24 cellular contexts compared by ENCODE assay signal in genomic region chr4:151955721-151956340, GRCh38.
DNase-seq lines count a peak whose midpoint lies in the region; ATAC-seq and TF ChIP-seq lines count a peak whose summit lies in the region.
"Had no signal": no experiment of that assay in that cellular context is flagged by ENCODE, and none has a peak within 500 bp of the region (broad histone marks: within the 10 kb centered on the region; RNA-seq: fewer than 3 reads in every experiment).

No MANE protein-coding gene starts in this region.

- H3K27me3 ChIP-seq in dorsolateral prefrontal cortex, result no peaks in the 10 kb centered on the region
- H3K27me3 ChIP-seq in endodermal cell (ENCODE audit: control insufficient read depth, insufficient read depth, low read length, poor library complexity, severe bottlenecking), result peaks cover 15% of the 10 kb centered on the region
- no peaks in the 10 kb centered on the region for H3K27me3 ChIP-seq in lower lobe of right lung (ENCODE audit: low read depth)
- H3K27me3 ChIP-seq: body of pancreas, neural progenitor cell had no signal

- peak overlapping the region in 45 of 59 donors; percentile 12 to 91 (median 77) for H3K27ac ChIP-seq in dorsolateral prefrontal cortex
- H3K27ac ChIP-seq in endodermal cell (ENCODE audit: low read depth, low read length), result no peak overlapping the region
- H3K27ac ChIP-seq in lower lobe of right lung, result no peak overlapping the region
- H3K27ac ChIP-seq: body of pancreas, coronary artery, neural progenitor cell, prostate gland, skin epidermis had no signal

- no peak overlapping the region for H3K9ac ChIP-seq in endodermal cell (ENCODE audit: extremely low read depth, low read length, poor library complexity, severe bottlenecking)
- H3K9ac ChIP-seq: neural progenitor cell had no signal

- DNase-seq in EL (peak; percentile 55), LoVo (ENCODE audit: low spot score) (peak; percentile 16), dorsolateral prefrontal cortex (peak in 2 of 10 donors; percentile 36 to 60), mesothelial cell of epicardium (ENCODE audit: low spot score in 2 of 2, unreplicated experiment in 2 of 2) (no peak), hepatic stellate cell (ENCODE audit: low spot score) (no peak), endodermal cell (no peak), lower lobe of right lung (no peak), mesenteric fat pad (ENCODE audit: low spot score) (no peak)
- DNase-seq: activated CD4-positive, alpha-beta T cell treated with anti-CD3 and anti-CD28 coated beads for 4 hours; AML-193; body of pancreas; left cardiac atrium; mucosa of descending colon; NCI-H1694 treated with DMSO at 0.1 percent for 48 hours; NCI-H774; Right ventricle myocardium superior; SW 1271 had no signal

- H3K36me3 ChIP-seq in endodermal cell (ENCODE audit: control insufficient read depth, insufficient read depth, low read length) (no peaks in the 10 kb centered on the region), lower lobe of right lung (no peaks in the 10 kb centered on the region)
- H3K36me3 ChIP-seq: neural progenitor cell, prostate gland had no signal

- H3K9me3 Mint-ChIP-seq in mesothelial cell of epicardium (no peaks in the 10 kb centered on the region), endodermal cell (no peaks in the 10 kb centered on the region)
- H3K9me3 Mint-ChIP-seq: activated naive CD4-positive, alpha-beta T cell treated with anti-CD3 and anti-CD28 coated beads, Interleukin-2, amount 50 U/mL, for 24 hours; IgD-negative memory B cell; neural progenitor cell had no signal

- intact Hi-C loops in dorsolateral prefrontal cortex (cut with DNase I) (no loop called here), lower lobe of right lung (cut with DNase I) (no loop called here)

- H3K36me3 Mint-ChIP-seq in mesothelial cell of epicardium, result no peaks in the 10 kb centered on the region
- no peaks in the 10 kb centered on the region for H3K36me3 Mint-ChIP-seq in endodermal cell (ENCODE audit: low read depth)
- H3K36me3 Mint-ChIP-seq: activated naive CD4-positive, alpha-beta T cell treated with anti-CD3 and anti-CD28 coated beads, Interleukin-2, amount 50 U/mL, for 24 hours; IgD-negative memory B cell; neural progenitor cell had no signal

- H3K27ac Mint-ChIP-seq in mesothelial cell of epicardium (peak overlapping the region; percentile 88), endodermal cell (no peak overlapping the region)
- H3K27ac Mint-ChIP-seq: activated naive CD4-positive, alpha-beta T cell treated with anti-CD3 and anti-CD28 coated beads, Interleukin-2, amount 50 U/mL, for 24 hours; activated T-helper 1 cell treated with anti-CD3 and anti-CD28 coated beads, Interleukin-12 subunit alpha, Interleukin-12 subunit beta, Interleukin-2, Interleukin-4 antibody, amounts not matched to agents 30 ng/mL and 10 ng/mL and 1 ng/mL, durations not matched to agents 14 hours and 24 hours and 36 hours; IgD-negative memory B cell; neural progenitor cell had no signal

- TF ChIP-seq CTCF in dorsolateral prefrontal cortex (IDR thresholded peaks at IDR 0.05 in 54 of 56, conservative IDR thresholded peaks at IDR 0.05 in 2 of 56; ENCODE audit: low read depth in 1 of 56, partially characterized antibody in 56 of 56), result no peak
- TF ChIP-seq CTCF in mesothelial cell of epicardium (IDR thresholded peaks at IDR 0.05; ENCODE audit: unreplicated experiment), result no peak
- TF ChIP-seq CTCF in endodermal cell (conservative IDR thresholded peaks at IDR 0.05), result no peak
- no peak for TF ChIP-seq CTCF in lower lobe of right lung (IDR thresholded peaks at IDR 0.05)

- no peak overlapping the region for H3K4me3 Mint-ChIP-seq in mesothelial cell of epicardium
- H3K4me3 Mint-ChIP-seq in endodermal cell, result no peak overlapping the region
- H3K4me3 Mint-ChIP-seq: activated naive CD4-positive, alpha-beta T cell treated with anti-CD3 and anti-CD28 coated beads, Interleukin-2, amount 50 U/mL, for 24 hours; activated T-helper 1 cell treated with anti-CD3 and anti-CD28 coated beads, Interleukin-12 subunit alpha, Interleukin-12 subunit beta, Interleukin-2, Interleukin-4 antibody, amounts not matched to agents 30 ng/mL and 10 ng/mL and 1 ng/mL, durations not matched to agents 14 hours and 24 hours and 36 hours; IgD-negative memory B cell; neural progenitor cell had no signal

- no peak overlapping the region for H3K4me3 ChIP-seq in dorsolateral prefrontal cortex
- H3K4me3 ChIP-seq in endodermal cell (ENCODE audit: low read length), result no peak overlapping the region
- no peak overlapping the region for H3K4me3 ChIP-seq in lower lobe of right lung
- H3K4me3 ChIP-seq: body of pancreas, coronary artery, mucosa of descending colon, neural progenitor cell, prostate gland, skin epidermis had no signal

- no peak for ATAC-seq in lower lobe of right lung
- ATAC-seq: body of pancreas, left cardiac atrium, mucosa of descending colon had no signal

- no peaks in the 10 kb centered on the region for H3K4me1 ChIP-seq in endodermal cell (ENCODE audit: control insufficient read depth, insufficient read depth, low read length)
- H3K4me1 ChIP-seq in lower lobe of right lung, result no peaks in the 10 kb centered on the region
- H3K4me1 ChIP-seq: body of pancreas, prostate gland had no signal

- H3K4me1 Mint-ChIP-seq in mesothelial cell of epicardium, result peaks cover 28% of the 10 kb centered on the region
- H3K4me1 Mint-ChIP-seq in endodermal cell, result peaks cover 19% of the 10 kb centered on the region
- H3K4me1 Mint-ChIP-seq: IgD-negative memory B cell had no signal

- H3K27me3 Mint-ChIP-seq in mesothelial cell of epicardium (ENCODE audit: low read depth) (no peaks in the 10 kb centered on the region), endodermal cell (ENCODE audit: insufficient read depth) (peaks cover 20% of the 10 kb centered on the region)
- H3K27me3 Mint-ChIP-seq: activated naive CD4-positive, alpha-beta T cell treated with anti-CD3 and anti-CD28 coated beads, Interleukin-2, amount 50 U/mL, for 24 hours had no signal

- no peaks in the 10 kb centered on the region for H3K9me3 ChIP-seq in endodermal cell (ENCODE audit: control insufficient read depth, low read length)
- no peaks in the 10 kb centered on the region for H3K9me3 ChIP-seq in lower lobe of right lung
- H3K9me3 ChIP-seq: body of pancreas, mucosa of descending colon, prostate gland had no signal

- WGBS in endodermal cell (ENCODE audit: insufficient coverage in 1 of 2, insufficient read length in 1 of 2), 2 experiments, result 94% methylated on average over 2 to 5 of the region's 5 CpGs

Comparison
In these comparisons a context has a peak if more than half of its experiments do, and no peak if none do; other contexts are left out.
1. DNase-seq: peak in EL (single experiment) and LoVo (single experiment); none in mesothelial cell of epicardium (0 of 2), hepatic stellate cell (single experiment), endodermal cell (single experiment), lower lobe of right lung (single experiment) and mesenteric fat pad (single experiment).
2. H3K27ac ChIP-seq: peak in dorsolateral prefrontal cortex (45 of 59); none in endodermal cell (single experiment) and lower lobe of right lung (single experiment).